In the genomic region with DNA sequence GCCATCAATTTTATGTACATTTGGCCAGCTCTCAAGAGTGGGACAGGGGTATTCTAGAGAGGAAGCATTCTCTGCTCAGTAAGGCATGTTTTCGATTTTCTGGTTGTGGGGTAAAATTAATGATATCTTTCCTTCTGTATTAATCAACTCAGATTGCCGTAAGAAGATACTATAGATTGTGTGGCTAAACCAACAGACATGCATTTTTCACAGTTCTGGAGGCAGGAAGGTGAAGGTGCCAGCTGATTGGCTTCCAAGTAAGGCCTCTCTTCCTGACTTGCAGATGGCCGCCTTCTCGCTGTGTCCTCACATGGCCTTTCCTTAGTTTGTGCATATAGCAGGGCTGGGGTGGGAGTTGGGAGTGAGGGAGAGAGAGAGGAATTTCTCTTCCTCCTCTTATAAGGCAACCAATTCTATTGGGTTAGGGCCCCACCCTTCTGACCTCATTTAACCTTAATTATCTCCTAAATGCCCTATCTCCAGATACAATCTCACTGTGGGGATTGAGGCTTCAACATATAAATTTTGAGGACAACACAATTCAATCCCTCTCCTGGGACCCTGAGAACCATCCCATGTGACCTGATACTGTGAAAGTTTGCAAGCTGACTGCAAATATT, we compare ENCODE assay signal across 26 cellular contexts. TPM values are rescaled to one million over a fixed set of nuclear protein-coding genes. Genes with fewer than 3 reads are reported as not detected.
DNase-seq lines count a peak whose midpoint lies in the region; ATAC-seq, FAIRE-seq and TF ChIP-seq lines count a peak whose summit lies in the region.
"Had no signal": no experiment of that assay in that cellular context is flagged by ENCODE, and none has a peak within 500 bp of the region (broad histone marks: within the 10 kb centered on the region; RNA-seq: fewer than 3 reads in every experiment).

No MANE protein-coding gene starts in this region.

- no peak overlapping the region for H3K9ac ChIP-seq in HepG2 (ENCODE audit: insufficient read depth, low read depth, low read length)
- no peak overlapping the region; the same call in 1 of the 2 replicates for H3K9ac ChIP-seq in GM12878 (ENCODE audit: control insufficient read depth, insufficient read depth, low read length)

- in situ Hi-C loops in HepG2 (cut with HindIII; ENCODE audit: extremely low pct_ligation_motif_present, low pct_unique_long_range_greater_than_20kb) (no loop called here), GM12878 (cut with MboI) (loop anchor here (25.0 kb wide), 1 partner anchor 841 kb away; no protein-coding TSS in a partner anchor)

- ATAC-seq in HepG2 (no peak), right lobe of liver (no peak), GM12878 (no peak), HG03439 (IDR thresholded peaks at IDR 0.05; ENCODE audit: unreplicated experiment) (no peak)
- ATAC-seq in stimulated activated naive B cell treated with anti-CD40 and anti-IgM and Interleukin-4, amounts not matched to agents 10 μg/mL and 1 μg/mL and 100 μg/mL, for 72 hours (replicated peaks), result no peak

- H3K27me3 Mint-ChIP-seq in stimulated activated naive B cell treated with anti-CD40 and anti-IgM and Interleukin-4, amounts not matched to agents 10 μg/mL and 1 μg/mL and 100 μg/mL, for 72 hours, result no peaks in the 10 kb centered on the region
- no peaks in the 10 kb centered on the region for H3K27me3 Mint-ChIP-seq in MCF 10A (ENCODE audit: insufficient read depth, unreplicated experiment)
- H3K27me3 Mint-ChIP-seq: activated CD4-positive, alpha-beta memory T cell treated with anti-CD3 and anti-CD28 coated beads, Interleukin-2, amount 10 ng/mL, durations not matched to agents 7 days and 5 days; activated naive CD8-positive, alpha-beta T cell treated with anti-CD3 and anti-CD28 coated beads, Interleukin-2, amount 10 ng/mL, durations not matched to agents 7 days and 5 days; central memory CD8-positive, alpha-beta T cell had no signal

- no peak for TF ChIP-seq POLR2A in HepG2 (IDR thresholded peaks at IDR 0.05; ENCODE audit: insufficient read depth in 1 of 2, low read depth in 2 of 2, low read length in 2 of 2)
- TF ChIP-seq POLR2A in right lobe of liver (IDR thresholded peaks at IDR 0.05), result no peak
- TF ChIP-seq POLR2A in GM12878 (IDR thresholded peaks at IDR 0.05; ENCODE audit: low read depth, low read length), result no peak

- H3K4me3 Mint-ChIP-seq in stimulated activated naive B cell treated with anti-CD40 and anti-IgM and Interleukin-4, amounts not matched to agents 10 μg/mL and 1 μg/mL and 100 μg/mL, for 72 hours, result peak overlapping the region in 1 of 2 donors; percentile 75
- no peak overlapping the region for H3K4me3 Mint-ChIP-seq in MCF 10A (ENCODE audit: unreplicated experiment)
- H3K4me3 Mint-ChIP-seq: activated CD4-positive, alpha-beta memory T cell treated with anti-CD3 and anti-CD28 coated beads, Interleukin-2, amount 10 ng/mL, durations not matched to agents 7 days and 5 days; activated naive CD8-positive, alpha-beta T cell treated with anti-CD3 and anti-CD28 coated beads, Interleukin-2, amount 10 ng/mL, durations not matched to agents 7 days and 5 days; central memory CD8-positive, alpha-beta T cell had no signal

- 51% methylated on average over 4 of the region's 4 CpGs for WGBS in HepG2 (ENCODE audit: low lambda C conversion rate)
- WGBS in right lobe of liver (ENCODE audit: insufficient coverage, low coverage, low lambda C conversion rate, missing lambda C conversion rate), result 83% methylated on average over 2 of the region's 4 CpGs
- 56% methylated on average over 4 of the region's 4 CpGs for WGBS in GM12878 (ENCODE audit: insufficient coverage, insufficient replicate concordance, low lambda C conversion rate, missing lambda C conversion rate)

- no peak overlapping the region for H3K4me2 ChIP-seq in HepG2 (ENCODE audit: low read depth, low read length)
- peak overlapping the region; percentile 38 for H3K4me2 ChIP-seq in GM12878 (ENCODE audit: control insufficient read depth, insufficient read depth)

- H3K27me3 ChIP-seq in HepG2 (ENCODE audit: control insufficient read depth in 1 of 2, insufficient read depth in 2 of 2, low read length in 2 of 2) (no peaks in the 10 kb centered on the region; a peak in 2 of 5 replicates), right lobe of liver (no peaks in the 10 kb centered on the region), GM12878 (replicated peaks in 1 of 2; ENCODE audit: control insufficient read depth in 2 of 2, insufficient read depth in 2 of 2, low read length in 1 of 2) (no peaks in the 10 kb centered on the region), BE2C (peaks cover 8% of the 10 kb centered on the region; the same call in 1 of the 2 replicates)

- TF ChIP-seq EP300 in HepG2 (IDR thresholded peaks at IDR 0.05; ENCODE audit: low read depth in 2 of 2, low read length in 2 of 2) (no peak), HepG2 (CRISPR knock-in tag; IDR thresholded peaks at IDR 0.05; ENCODE audit: borderline replicate concordance) (no peak), GM12878 (IDR thresholded peaks at IDR 0.05; ENCODE audit: borderline replicate concordance in 1 of 2, control insufficient read depth in 1 of 2, low read depth in 2 of 2, low read length in 2 of 2) (no peak)

- H4K20me1 ChIP-seq in HepG2 (ENCODE audit: insufficient read depth, low read length) (no peaks in the 10 kb centered on the region), GM12878 (ENCODE audit: control insufficient read depth, insufficient read depth) (no peaks in the 10 kb centered on the region)

- DNase-seq in HepG2 (ENCODE audit: low spot score) (no peak), right lobe of liver (no peak), NCI-H1694 (lab: John Stamatoyannopoulos, UW) (peak; percentile 60), GM12878 (ENCODE audit: low read depth, low spot score) (no peak), BE2C (no peak), MCF 10A (ENCODE audit: unreplicated experiment) (no peak)
- DNase-seq in stimulated activated naive B cell treated with anti-CD40 and anti-IgM and Interleukin-4, amounts not matched to agents 10 μg/mL and 1 μg/mL and 100 μg/mL, for 72 hours, result no peak
- DNase-seq: activated CD4-positive, alpha-beta memory T cell treated with anti-CD3 and anti-CD28 coated beads, Interleukin-2, amount 10 ng/mL, durations not matched to agents 7 days and 5 days; activated CD4-positive, CD25-positive, alpha-beta regulatory T cell treated with anti-CD3 and anti-CD28 coated beads, Interleukin-2, amount 50 U/mL, for 72 hours; activated effector memory CD4-positive, alpha-beta T cell treated with Interleukin-2 at 50 U/mL for 16 hours; activated naive CD8-positive, alpha-beta T cell treated with anti-CD3 and anti-CD28 coated beads, Interleukin-2, amount 10 ng/mL, durations not matched to agents 7 days and 5 days; DMS79 treated with DMSO at 0.1 percent for 48 hours; KG1; kidney glomerular epithelial cell; NCI-H187; NCI-H748 treated with DMSO at 0.1 percent for 48 hours; nucleus accumbens; OCI-M1; stimulated activated CD4-positive, alpha-beta T cell treated with anti-CD3 and anti-CD28 coated beads, Interleukin-1b, Interleukin-23, amount 100 ng/mL, for 48 hours; substantia nigra; SW 1271 had no signal

- H3K9me3 Mint-ChIP-seq in stimulated activated naive B cell treated with anti-CD40 and anti-IgM and Interleukin-4, amounts not matched to agents 10 μg/mL and 1 μg/mL and 100 μg/mL, for 72 hours, result peaks cover 0 to 4% of the 10 kb centered on the region in 2 donors
- no peaks in the 10 kb centered on the region for H3K9me3 Mint-ChIP-seq in MCF 10A (ENCODE audit: unreplicated experiment)
- H3K9me3 Mint-ChIP-seq: central memory CD8-positive, alpha-beta T cell had no signal

- BruUV-seq in HepG2 (replicated peaks; lab: Mats Ljungman, UMichigan) (no TSS peak), GM12878 (replicated peaks; lab: Mats Ljungman, UMichigan) (no TSS peak), MCF 10A (replicated peaks; lab: Mats Ljungman, UMichigan) (no TSS peak)

- H3K36me3 ChIP-seq in HepG2 (replicated peaks in 1 of 2; ENCODE audit: control insufficient read depth in 1 of 2, insufficient read depth in 2 of 2, low read length in 2 of 2) (no peaks in the 10 kb centered on the region), right lobe of liver (no peaks in the 10 kb centered on the region), GM12878 (ENCODE audit: control insufficient read depth in 2 of 2, insufficient read depth in 2 of 2, low read length in 1 of 2) (no peaks in the 10 kb centered on the region), BE2C (no peaks in the 10 kb centered on the region)

- SMC1A ChIA-PET in GM12878 (lab: Charles Lee; ENCODE audit: uncharacterized antibody, unreplicated experiment), result interaction anchor here (0.8 to 9.9 kb wide), 16 partner anchors 10 to 327 kb away, joined by 3 to 193 read pairs (median 6); a partner anchor contains a TSS

- CTCF ChIA-PET in HepG2 (lab: Yijun Ruan, JAX; ENCODE audit: low intra/inter-chr PET ratio, low total read pairs) (no interaction called here), GM12878 (lab: Yijun Ruan, JAX) (interaction anchor here (0.8 to 4.8 kb wide), 9 partner anchors 44 to 611 kb away, joined by 3 to 48 read pairs (median 12); no protein-coding TSS in a partner anchor), MCF 10A (lab: Yijun Ruan, JAX) (interaction anchor here (0.5 to 0.6 kb wide), 2 partner anchors 23 to 154 kb away, joined by 3 read pairs; no protein-coding TSS in a partner anchor)

- H3K27ac ChIP-seq in HepG2 (ENCODE audit: extremely low read length, insufficient read depth, low read length) (no peak overlapping the region), right lobe of liver (no peak overlapping the region), GM12878 (ENCODE audit: control insufficient read depth, insufficient read depth) (peak overlapping the region; percentile 93)
- H3K27ac ChIP-seq: epithelial cell of prostate had no signal

- H3K27ac Mint-ChIP-seq in stimulated activated naive B cell treated with anti-CD40 and anti-IgM and Interleukin-4, amounts not matched to agents 10 μg/mL and 1 μg/mL and 100 μg/mL, for 72 hours, result peak overlapping the region; percentile 95
- H3K27ac Mint-ChIP-seq in MCF 10A (ENCODE audit: low read depth, unreplicated experiment), result no peak overlapping the region

- FAIRE-seq in HepG2 (lab: Jason Lieb, UNC) (no peak), GM12878 (lab: Jason Lieb, UNC) (no peak)
- FAIRE-seq: A204.1 had no signal

- intact Hi-C loops in HepG2 (cut with micrococcal nuclease; ENCODE audit: unreplicated experiment) (no loop called here), right lobe of liver (cut with DNase I) (no loop called here), GM12878 (cut with micrococcal nuclease; ENCODE audit: unreplicated experiment) (loop anchor here (1.0 to 2.0 kb wide), 5 partner anchors 36 to 97 kb away; no protein-coding TSS in a partner anchor), MCF 10A (cut with micrococcal nuclease) (no loop called here)

- H3K79me2 ChIP-seq in HepG2 (ENCODE audit: insufficient read depth, low read length), result no peaks in the 10 kb centered on the region
- no peaks in the 10 kb centered on the region for H3K79me2 ChIP-seq in GM12878 (ENCODE audit: control insufficient read depth, insufficient read depth, low read length)

- peaks cover 62% of the 10 kb centered on the region for H3K4me1 ChIP-seq in HepG2 (ENCODE audit: insufficient read depth, low read length)
- no peaks in the 10 kb centered on the region for H3K4me1 ChIP-seq in right lobe of liver
- H3K4me1 ChIP-seq in GM12878 (ENCODE audit: control insufficient read depth, insufficient read depth, low read length), result peaks cover 61% of the 10 kb centered on the region
- no peaks in the 10 kb centered on the region for H3K4me1 ChIP-seq in BE2C

- H2AFZ ChIP-seq in HepG2 (ENCODE audit: low read length) (no peak overlapping the region), GM12878 (ENCODE audit: control insufficient read depth, low read depth, low read length) (no peak overlapping the region)

- TF ChIP-seq RAD21 in HepG2 (CRISPR knock-in tag; IDR thresholded peaks at IDR 0.05), result no peak
- TF ChIP-seq RAD21 in GM12878 (IDR thresholded peaks at IDR 0.05; ENCODE audit: insufficient read depth, low read depth, low read length), result no peak

- H3K4me3 ChIP-seq in HepG2 (replicated peaks in 1 of 3; ENCODE audit: insufficient read depth in 1 of 3, low read depth in 2 of 3, low read length in 3 of 3) (no peak overlapping the region), right lobe of liver (no peak overlapping the region), GM12878 (no peak overlapping the region), BE2C (ENCODE audit: low read depth, low read length) (no peak overlapping the region)
- H3K4me3 ChIP-seq: lung had no signal

- TF ChIP-seq CTCF in HepG2 (CRISPR knock-in tag; IDR thresholded peaks at IDR 0.05) (no peak), right lobe of liver (IDR thresholded peaks at IDR 0.05) (no peak), GM12878 (IDR thresholded peaks at IDR 0.05 in 2 of 3, conservative IDR thresholded peaks at IDR 0.05 in 1 of 3; ENCODE audit: control insufficient read depth in 2 of 3, extremely low read depth in 1 of 3, insufficient read depth in 1 of 3, low read depth in 3 of 3, low read length in 3 of 3) (no peak), BE2C (IDR thresholded peaks at IDR 0.05; ENCODE audit: low read depth, low read length) (no peak), MCF 10A (IDR thresholded peaks at IDR 0.05; ENCODE audit: unreplicated experiment) (no peak)

- peaks cover 3 to 9% of the 10 kb centered on the region in 2 donors for H3K36me3 Mint-ChIP-seq in stimulated activated naive B cell treated with anti-CD40 and anti-IgM and Interleukin-4, amounts not matched to agents 10 μg/mL and 1 μg/mL and 100 μg/mL, for 72 hours
- H3K36me3 Mint-ChIP-seq in MCF 10A (ENCODE audit: insufficient read depth, unreplicated experiment), result no peaks in the 10 kb centered on the region

- H3K9me3 ChIP-seq in HepG2 (ENCODE audit: low read length) (no peaks in the 10 kb centered on the region), right lobe of liver (no peaks in the 10 kb centered on the region), GM12878 (replicated peaks; ENCODE audit: control insufficient read depth, insufficient read depth, low read length) (peaks cover 3% of the 10 kb centered on the region), BE2C (no peaks in the 10 kb centered on the region)

- RAD21 ChIA-PET in GM12878 (lab: Charles Lee; ENCODE audit: unreplicated experiment), result interaction anchor here (1.4 to 8.8 kb wide), 8 partner anchors 23 to 106 kb away, joined by 3 to 145 read pairs (median 28); a partner anchor contains a TSS

- POLR2A ChIA-PET in HepG2 (lab: Yijun Ruan, JAX), result no interaction called here
- POLR2A ChIA-PET in GM12878 (lab: Charles Lee), result interaction anchor here (0.8 to 6.7 kb wide), 4 partner anchors 19 to 69 kb away, joined by 3 to 57 read pairs (median 4); no protein-coding TSS in a partner anchor
- POLR2A ChIA-PET in MCF 10A (lab: Yijun Ruan, JAX), result no interaction called here

- H3K4me1 Mint-ChIP-seq in stimulated activated naive B cell treated with anti-CD40 and anti-IgM and Interleukin-4, amounts not matched to agents 10 μg/mL and 1 μg/mL and 100 μg/mL, for 72 hours, result peaks cover 31 to 43% of the 10 kb centered on the region in 2 donors
- H3K4me1 Mint-ChIP-seq in MCF 10A (ENCODE audit: insufficient read depth, unreplicated experiment), result no peaks in the 10 kb centered on the region

RNA-seq across cellular contexts. Expression of a gene that starts 52.3 kb away (rescaled TPM):
- 26.9 and 35.5 TPM in 2 replicates for total RNA-seq in HepG2 (2016; rRNA removed; fragmentation: Illumina TruSeq; extraction: Trizol)
- total RNA-seq in HepG2 (2016; cell fraction: cytosol; rRNA removed; fragmentation: Illumina TruSeq; extraction: Trizol; ENCODE audit: low read depth), result 17.1 and 18.4 TPM in 2 replicates
- total RNA-seq in HepG2 (2016; cell fraction: insoluble cytoplasmic fraction; rRNA removed; fragmentation: Illumina TruSeq; extraction: Trizol), result 28.4 and 41.4 TPM in 2 replicates
- 25.8 and 27.0 TPM in 2 replicates for total RNA-seq in HepG2 (2016; cell fraction: membrane; rRNA removed; fragmentation: Illumina TruSeq; extraction: Trizol)
- 20.3 and 20.6 TPM in 2 replicates for total RNA-seq in HepG2 (2016; cell fraction: nucleus; rRNA removed; fragmentation: Illumina TruSeq; extraction: Trizol)
- 9.8 and 14.2 TPM in 2 replicates for polyA plus RNA-seq in HepG2 (2011; rRNA removed)
- polyA plus RNA-seq in HepG2 (2011; cell fraction: cytosol; rRNA removed), result 11.1 and 11.6 TPM in 2 replicates
- 18.4 and 19.2 TPM in 2 replicates for polyA plus RNA-seq in HepG2 (2011; cell fraction: nucleus; rRNA removed)
- 25.9 and 47.2 TPM in 2 replicates for polyA plus RNA-seq in HepG2 (2012)
- polyA plus RNA-seq in HepG2 (2016; cell fraction: cytosol; fragmentation: Illumina TruSeq; extraction: Trizol; ENCODE audit: low read depth), result 21.7 and 25.8 TPM in 2 replicates
- 69.3 and 71.8 TPM in 2 replicates for polyA plus RNA-seq in HepG2 (2016; cell fraction: insoluble cytoplasmic fraction; fragmentation: Illumina TruSeq; extraction: Trizol; ENCODE audit: low read depth)
- polyA plus RNA-seq in HepG2 (2016; cell fraction: membrane; fragmentation: Illumina TruSeq; extraction: Trizol; ENCODE audit: low read depth), result 29.0 and 33.1 TPM in 2 replicates
- 39.3 and 52.2 TPM in 2 replicates for polyA plus RNA-seq in HepG2 (2016; cell fraction: nucleus; fragmentation: Illumina TruSeq; extraction: Trizol; ENCODE audit: insufficient read depth, low read depth)
- 9.1 and 10.5 TPM in 2 replicates for polyA minus RNA-seq in HepG2 (2011; rRNA and poly(A)+ RNA removed; ENCODE audit: low replicate concordance)
- 3.3 and 3.4 TPM in 2 replicates for polyA minus RNA-seq in HepG2 (2011; cell fraction: cytosol; rRNA and poly(A)+ RNA removed)
- polyA minus RNA-seq in HepG2 (2011; cell fraction: nucleus; rRNA and poly(A)+ RNA removed), result 21.8 and 24.6 TPM in 2 replicates
- total RNA-seq in right lobe of liver, result 10 to 100 TPM; 16.0 to 30.0 (median 24.5) TPM
- total RNA-seq in GM12878 (2013; cell fraction: nucleolus; rRNA removed), result 47.5 and 49.3 TPM in 2 replicates
- 32.5 and 37.3 TPM in 2 replicates for total RNA-seq in GM12878 (2014; rRNA removed)
- total RNA-seq in GM12878 (2014; rRNA removed; fragmentation: Illumina TruSeq; extraction: Trizol), result 39.8 and 41.0 TPM in 2 replicates
- 97.0 and 101 TPM in 2 replicates for total RNA-seq in GM12878 (2021)
- 58.7 TPM for polyA plus RNA-seq in GM12878 (2011; ENCODE audit: low read depth)
- polyA plus RNA-seq in GM12878 (2011; rRNA removed), result 45.1 and 61.3 TPM in 2 replicates
- polyA plus RNA-seq in GM12878 (2011; cell fraction: cytosol; rRNA removed), result 39.0 and 43.6 TPM in 2 replicates
- polyA plus RNA-seq in GM12878 (2011; cell fraction: nucleus; rRNA removed), result 67.4 and 71.1 TPM in 2 replicates
- polyA plus RNA-seq in GM12878 (2012), result 74.7 and 85.0 TPM in 2 replicates
- polyA plus RNA-seq in GM12878 (2014; fragmentation: Illumina TruSeq; extraction: Trizol), result 107 TPM in 2 replicates
- polyA plus RNA-seq in GM12878 (2014; fragmentation: Nextera tagmentation; extraction: Ambion mirVana), result 10 to 100 TPM; 55.6 to 95.2 TPM
- polyA plus RNA-seq in GM12878 (2014; rRNA removed), result 61.5 and 85.5 TPM in 2 replicates
- 100 to 1,000 TPM; 228 to 232 TPM for polyA plus RNA-seq in GM12878 (2016; fragmentation: Nextera tagmentation; extraction: Ambion mirVana)
- 23.5 and 29.5 TPM in 2 replicates for polyA minus RNA-seq in GM12878 (2011; rRNA and poly(A)+ RNA removed)
- polyA minus RNA-seq in GM12878 (2011; cell fraction: cytosol; rRNA and poly(A)+ RNA removed), result 5.1 and 10.1 TPM in 2 replicates
- polyA minus RNA-seq in GM12878 (2011; cell fraction: nucleus; rRNA and poly(A)+ RNA removed), result 46.3 and 56.4 TPM in 2 replicates
- polyA plus RNA-seq in BE2C (2012; ENCODE audit: insufficient read depth, insufficient read length, low read depth), result 16.1 TPM
- 86.0 and 90.7 TPM in 2 replicates for total RNA-seq in MCF 10A (2022)

RNA-seq across cellular contexts. Expression of a gene that starts 52.3 kb away (rescaled TPM):
- total RNA-seq in HepG2 (2016; rRNA removed; fragmentation: Illumina TruSeq; extraction: Trizol) (10.1 and 11.2 TPM in 2 replicates), right lobe of liver (10 to 100 TPM in 3 of 6 experiments, 1 to 10 TPM in 3; 8.0 to 12.7 (median 10.1) TPM), GM12878 (2014; rRNA removed) (17.5 and 22.0 TPM in 2 replicates), GM12878 (2014; rRNA removed; fragmentation: Illumina TruSeq; extraction: Trizol) (21.4 and 25.7 TPM in 2 replicates), GM12878 (2021) (20.6 and 20.9 TPM in 2 replicates), MCF 10A (2022) (8.1 and 8.5 TPM in 2 replicates)
- total RNA-seq in HepG2 (2016; cell fraction: cytosol; rRNA removed; fragmentation: Illumina TruSeq; extraction: Trizol; ENCODE audit: low read depth), result 1.0 and 1.1 TPM in 2 replicates
- total RNA-seq in HepG2 (2016; cell fraction: insoluble cytoplasmic fraction; rRNA removed; fragmentation: Illumina TruSeq; extraction: Trizol), result 9.3 and 10.6 TPM in 2 replicates
- total RNA-seq in HepG2 (2016; cell fraction: membrane; rRNA removed; fragmentation: Illumina TruSeq; extraction: Trizol), result 2.4 and 3.4 TPM in 2 replicates
- total RNA-seq in HepG2 (2016; cell fraction: nucleus; rRNA removed; fragmentation: Illumina TruSeq; extraction: Trizol), result 32.4 and 34.8 TPM in 2 replicates
- polyA plus RNA-seq in HepG2 (2011; rRNA removed) (4.6 and 5.6 TPM in 2 replicates), GM12878 (2011; rRNA removed) (19.7 and 34.3 TPM in 2 replicates), GM12878 (2014; fragmentation: Illumina TruSeq; extraction: Trizol) (14.7 and 18.7 TPM in 2 replicates), GM12878 (2014; fragmentation: Nextera tagmentation; extraction: Ambion mirVana) (1 to 10 TPM; 3.3 to 4.7 TPM), GM12878 (2014; rRNA removed) (7.8 and 9.2 TPM in 2 replicates), GM12878 (2016; fragmentation: Nextera tagmentation; extraction: Ambion mirVana) (1 to 10 TPM; 6.9 to 8.1 TPM)
- polyA plus RNA-seq in HepG2 (2011; cell fraction: cytosol; rRNA removed), result 1.7 and 2.8 TPM in 2 replicates
- polyA plus RNA-seq in HepG2 (2011; cell fraction: nucleus; rRNA removed), result 7.9 and 9.1 TPM in 2 replicates
- 5.9 and 25.5 TPM in 2 replicates for polyA plus RNA-seq in HepG2 (2012)
- polyA plus RNA-seq in HepG2 (2016; cell fraction: cytosol; fragmentation: Illumina TruSeq; extraction: Trizol; ENCODE audit: low read depth), result 0.19 and 0.23 TPM in 2 replicates
- 2.8 and 3.4 TPM in 2 replicates for polyA plus RNA-seq in HepG2 (2016; cell fraction: insoluble cytoplasmic fraction; fragmentation: Illumina TruSeq; extraction: Trizol; ENCODE audit: low read depth)
- polyA plus RNA-seq in HepG2 (2016; cell fraction: membrane; fragmentation: Illumina TruSeq; extraction: Trizol; ENCODE audit: low read depth), result 0.32 and 0.36 TPM in 2 replicates
- 12.9 and 13.1 TPM in 2 replicates for polyA plus RNA-seq in HepG2 (2016; cell fraction: nucleus; fragmentation: Illumina TruSeq; extraction: Trizol; ENCODE audit: insufficient read depth, low read depth)
- polyA minus RNA-seq in HepG2 (2011; rRNA and poly(A)+ RNA removed; ENCODE audit: low replicate concordance), result 12.4 and 18.2 TPM in 2 replicates
- 14.2 and 15.2 TPM in 2 replicates for polyA minus RNA-seq in HepG2 (2011; cell fraction: cytosol; rRNA and poly(A)+ RNA removed)
- polyA minus RNA-seq in HepG2 (2011; cell fraction: nucleus; rRNA and poly(A)+ RNA removed), result 64.2 and 72.4 TPM in 2 replicates
- total RNA-seq in GM12878 (2013; cell fraction: nucleolus; rRNA removed), result 279 and 285 TPM in 2 replicates
- 3.3 TPM for polyA plus RNA-seq in GM12878 (2011; ENCODE audit: low read depth)
- 6.1 and 9.4 TPM in 2 replicates for polyA plus RNA-seq in GM12878 (2011; cell fraction: cytosol; rRNA removed)
- 19.8 and 25.4 TPM in 2 replicates for polyA plus RNA-seq in GM12878 (2011; cell fraction: nucleus; rRNA removed)
- polyA plus RNA-seq in GM12878 (2012), result 6.0 and 8.3 TPM in 2 replicates
- polyA minus RNA-seq in GM12878 (2011; rRNA and poly(A)+ RNA removed), result 39.7 and 42.4 TPM in 2 replicates
- polyA minus RNA-seq in GM12878 (2011; cell fraction: cytosol; rRNA and poly(A)+ RNA removed), result 12.6 and 15.2 TPM in 2 replicates
- 58.9 and 71.1 TPM in 2 replicates for polyA minus RNA-seq in GM12878 (2011; cell fraction: nucleus; rRNA and poly(A)+ RNA removed)
- polyA plus RNA-seq in BE2C (2012; ENCODE audit: insufficient read depth, insufficient read length, low read depth), result 1.6 TPM
